Comparison of ENCODE assay signal across 1 cellular context in genomic region chr14:63467440-63468072, GRCh38.
TF ChIP-seq lines count a peak whose summit lies in the region.

No MANE protein-coding gene starts in this region.

TF ChIP-seq in SK-N-SH, 30 proteins besides CTCF, POLR2A, EP300 and RAD21 (continued from another document):
- TF ChIP-seq EZH2phosphoT487 (IDR thresholded peaks at IDR 0.05; ENCODE audit: borderline replicate concordance, low read depth) (no peak), GATA2 (CRISPR knock-in tag; IDR thresholded peaks at IDR 0.05) (no peak), YY1 (IDR thresholded peaks at IDR 0.05; ENCODE audit: low read depth) (no peak), ELF1 (IDR thresholded peaks at IDR 0.05) (no peak), TCF12 (IDR thresholded peaks at IDR 0.05) (peak; percentile 47; the same call in 1 of the 2 replicates), REST (IDR thresholded peaks at IDR 0.05; ENCODE audit: low read depth, low read length) (no peak), RFX5 (IDR thresholded peaks at IDR 0.05; ENCODE audit: low read length) (no peak), MAX (IDR thresholded peaks at IDR 0.05; ENCODE audit: low read depth) (no peak), CHD2 (IDR thresholded peaks at IDR 0.05; ENCODE audit: low read length, partially characterized antibody) (no peak), SIN3A (IDR thresholded peaks at IDR 0.05; ENCODE audit: borderline replicate concordance, low read depth, low read length) (no peak)
